ENCODE assay signal across 10 cellular contexts in genomic region chr22:50674127-50674493, GRCh38. TPM values are rescaled to one million over a fixed set of nuclear protein-coding genes. Genes with fewer than 3 reads are reported as not detected.
DNase-seq lines count a peak whose midpoint lies in the region; ATAC-seq, FAIRE-seq and TF ChIP-seq lines count a peak whose summit lies in the region.
"Had no signal": no experiment of that assay in that cellular context is flagged by ENCODE, and none has a peak within 500 bp of the region (broad histone marks: within the 10 kb centered on the region; RNA-seq: fewer than 3 reads in every experiment).

No MANE protein-coding gene starts in this region.

- dilution Hi-C loops in mammary epithelial cell (cut with HindIII; ENCODE audit: low sequenced_read_pairs), result no loop called here

- H3K79me2 ChIP-seq in HepG2 (ENCODE audit: insufficient read depth, low read length) (no peaks in the 10 kb centered on the region), mammary epithelial cell (ENCODE audit: insufficient read depth, low read length) (peaks cover 5% of the 10 kb centered on the region)

- H3K4me1 ChIP-seq in right lobe of liver (no peaks in the 10 kb centered on the region), HepG2 (ENCODE audit: insufficient read depth, low read length) (peaks cover 47% of the 10 kb centered on the region), mammary epithelial cell (ENCODE audit: insufficient read depth, low read length) (peaks cover 25% of the 10 kb centered on the region), upper lobe of right lung (no peaks in the 10 kb centered on the region)

- H3K27me3 ChIP-seq in right lobe of liver, result no peaks in the 10 kb centered on the region
- peaks cover 2 to 20% of the 10 kb centered on the region in 2 experiments; a peak in 3 of 5 replicates for H3K27me3 ChIP-seq in HepG2 (ENCODE audit: control insufficient read depth in 1 of 2, insufficient read depth in 2 of 2, low read length in 2 of 2)
- H3K27me3 ChIP-seq in mammary epithelial cell (ENCODE audit: insufficient read depth, low read length), result no peaks in the 10 kb centered on the region
- H3K27me3 ChIP-seq in upper lobe of right lung, result peaks cover 17% of the 10 kb centered on the region

- ATAC-seq in right lobe of liver (no peak), HepG2 (no peak), upper lobe of right lung (no peak)

- H3K27ac ChIP-seq in right lobe of liver, result peak overlapping the region in 1 of 3 donors; percentile 43
- no peak overlapping the region for H3K27ac ChIP-seq in HepG2 (ENCODE audit: extremely low read length, insufficient read depth, low read length)
- no peak overlapping the region for H3K27ac ChIP-seq in mammary epithelial cell (ENCODE audit: insufficient read depth, low read depth, low read length)
- peak overlapping the region; percentile 69 for H3K27ac ChIP-seq in upper lobe of right lung

- H3K9me3 ChIP-seq in right lobe of liver (no peaks in the 10 kb centered on the region), HepG2 (ENCODE audit: low read length) (no peaks in the 10 kb centered on the region), mammary epithelial cell (replicated peaks; ENCODE audit: insufficient read depth, low read length) (no peaks in the 10 kb centered on the region), upper lobe of right lung (no peaks in the 10 kb centered on the region)

- in situ Hi-C loops in HepG2 (cut with HindIII; ENCODE audit: extremely low pct_ligation_motif_present, low pct_unique_long_range_greater_than_20kb), result no loop called here
- in situ Hi-C loops in mammary epithelial cell (cut with MboI; ENCODE audit: low sequenced_read_pairs in 2 of 2), result no loop called here

- H3K9ac ChIP-seq in HepG2 (ENCODE audit: insufficient read depth, low read depth, low read length), result no peak overlapping the region
- no peak overlapping the region for H3K9ac ChIP-seq in mammary epithelial cell (ENCODE audit: insufficient read depth, low read length)

- H4K20me1 ChIP-seq in HepG2 (ENCODE audit: insufficient read depth, low read length) (no peaks in the 10 kb centered on the region), mammary epithelial cell (ENCODE audit: insufficient read depth, low read length) (no peaks in the 10 kb centered on the region)

- TF ChIP-seq CTCF in right lobe of liver (IDR thresholded peaks at IDR 0.05) (no peak), HepG2 (CRISPR knock-in tag; IDR thresholded peaks at IDR 0.05) (no peak), mammary epithelial cell (conservative IDR thresholded peaks at IDR 0.05 in 1 of 2, IDR thresholded peaks at IDR 0.05 in 1 of 2; ENCODE audit: extremely low read depth in 1 of 2, insufficient read depth in 1 of 2, low read depth in 1 of 2, low read length in 2 of 2) (no peak), upper lobe of right lung (IDR thresholded peaks at IDR 0.05) (no peak)

- no TSS peak for BruUV-seq in HepG2 (replicated peaks; lab: Mats Ljungman, UMichigan)
- no TSS peak for BruUV-seq in mammary epithelial cell (replicated peaks; lab: Mats Ljungman, UMichigan)

- no peak for TF ChIP-seq EP300 in HepG2 (IDR thresholded peaks at IDR 0.05; ENCODE audit: low read depth in 2 of 2, low read length in 2 of 2)
- TF ChIP-seq EP300 in HepG2 (CRISPR knock-in tag; IDR thresholded peaks at IDR 0.05; ENCODE audit: borderline replicate concordance), result no peak

- CTCF ChIA-PET in HepG2 (lab: Yijun Ruan, JAX; ENCODE audit: low intra/inter-chr PET ratio, low total read pairs) (no interaction called here), mammary epithelial cell (lab: Charles Lee; ENCODE audit: low non-redundant PET) (no interaction called here)

- peak overlapping the region in 2 of 3 donors; percentile 31 to 42 for H3K4me3 ChIP-seq in right lobe of liver
- H3K4me3 ChIP-seq in HepG2 (replicated peaks in 1 of 3; ENCODE audit: insufficient read depth in 1 of 3, low read depth in 2 of 3, low read length in 3 of 3), result no peak overlapping the region; a peak in 2 of 6 replicates
- peak overlapping the region in 2 of 3 experiments; percentile 18 to 41 for H3K4me3 ChIP-seq in mammary epithelial cell (replicated peaks in 1 of 3; ENCODE audit: insufficient read depth in 1 of 3, low read depth in 2 of 3, low read length in 3 of 3)
- peak overlapping the region; percentile 51 for H3K4me3 ChIP-seq in upper lobe of right lung

- POLR2A ChIA-PET in HepG2 (lab: Yijun Ruan, JAX), result no interaction called here

- DNase-seq in right lobe of liver (no peak), HepG2 (ENCODE audit: low spot score) (no peak), mammary epithelial cell (no peak), mesenteric fat pad (ENCODE audit: low spot score) (peak; percentile 47), upper lobe of right lung (no peak), HuH-7.5 (ENCODE audit: low spot score) (no peak), kidney tubule cell (ENCODE audit: low spot score) (no peak), Ammon's horn (ENCODE audit: low spot score) (no peak)

- intact Hi-C loops in right lobe of liver (cut with DNase I), result no loop called here
- intact Hi-C loops in HepG2 (cut with micrococcal nuclease; ENCODE audit: unreplicated experiment), result no loop called here
- intact Hi-C loops in mammary epithelial cell (cut with micrococcal nuclease), result no loop called here
- intact Hi-C loops in upper lobe of right lung (cut with DNase I), result no loop called here

- no peak for FAIRE-seq in HepG2 (lab: Jason Lieb, UNC)
- FAIRE-seq: TTC549 had no signal

- H3K4me2 ChIP-seq in HepG2 (ENCODE audit: low read depth, low read length), result no peak overlapping the region
- H3K4me2 ChIP-seq in mammary epithelial cell (ENCODE audit: insufficient read depth, low read depth, low read length), result peak overlapping the region; percentile 73

- no peaks in the 10 kb centered on the region for H3K36me3 ChIP-seq in right lobe of liver
- 0 out of 5 replicates have a peak, but pooled peaks cover 0 to 3% of the 10 kb centered on the region in 2 experiments for H3K36me3 ChIP-seq in HepG2 (replicated peaks in 1 of 2; ENCODE audit: control insufficient read depth in 1 of 2, insufficient read depth in 2 of 2, low read length in 2 of 2)
- no peaks in the 10 kb centered on the region for H3K36me3 ChIP-seq in mammary epithelial cell (ENCODE audit: insufficient read depth, low read length)
- no peaks in the 10 kb centered on the region for H3K36me3 ChIP-seq in upper lobe of right lung

- TF ChIP-seq POLR2A in right lobe of liver (IDR thresholded peaks at IDR 0.05) (no peak), HepG2 (IDR thresholded peaks at IDR 0.05; ENCODE audit: insufficient read depth in 1 of 2, low read depth in 2 of 2, low read length in 2 of 2) (no peak)

- no peak for TF ChIP-seq RAD21 in HepG2 (CRISPR knock-in tag; IDR thresholded peaks at IDR 0.05)

- WGBS in right lobe of liver (ENCODE audit: insufficient coverage, low coverage, low lambda C conversion rate, missing lambda C conversion rate), result 0% methylated on average over 6 of the region's 42 CpGs
- 18% methylated on average over 15 of the region's 42 CpGs for WGBS in HepG2 (ENCODE audit: low lambda C conversion rate)
- 0% methylated on average over 7 of the region's 42 CpGs for WGBS in mammary epithelial cell (ENCODE audit: low coverage, missing lambda C conversion rate)

- H2AFZ ChIP-seq in HepG2 (ENCODE audit: low read length), result no peak overlapping the region
- H2AFZ ChIP-seq in mammary epithelial cell (ENCODE audit: low read depth, low read length), result no peak overlapping the region

RNA-seq across cellular contexts. Expression of gene SHANK3, which starts 1.5 kb away (rescaled TPM):
- total RNA-seq in right lobe of liver, result 10 to 100 TPM in 5 of 6 experiments, 1 to 10 TPM in 1; 9.7 to 16.0 (median 14.8) TPM
- 1.9 and 2.9 TPM in 2 replicates for total RNA-seq in HepG2 (2016; rRNA removed; fragmentation: Illumina TruSeq; extraction: Trizol)
- 0.79 and 1.0 TPM in 2 replicates for total RNA-seq in HepG2 (2016; cell fraction: cytosol; rRNA removed; fragmentation: Illumina TruSeq; extraction: Trizol; ENCODE audit: low read depth)
- 1.7 and 2.9 TPM in 2 replicates for total RNA-seq in HepG2 (2016; cell fraction: insoluble cytoplasmic fraction; rRNA removed; fragmentation: Illumina TruSeq; extraction: Trizol)
- 2.3 TPM in 2 replicates for total RNA-seq in HepG2 (2016; cell fraction: membrane; rRNA removed; fragmentation: Illumina TruSeq; extraction: Trizol)
- total RNA-seq in HepG2 (2016; cell fraction: nucleus; rRNA removed; fragmentation: Illumina TruSeq; extraction: Trizol), result 2.9 and 3.7 TPM in 2 replicates
- 4.6 and 6.5 TPM in 2 replicates for polyA plus RNA-seq in HepG2 (2011; rRNA removed)
- 3.0 and 3.9 TPM in 2 replicates for polyA plus RNA-seq in HepG2 (2011; cell fraction: cytosol; rRNA removed)
- 25.0 and 33.1 TPM in 2 replicates for polyA plus RNA-seq in HepG2 (2011; cell fraction: nucleus; rRNA removed)
- 7.9 and 8.7 TPM in 2 replicates for polyA plus RNA-seq in HepG2 (2012)
- 0.66 and 0.71 TPM in 2 replicates for polyA plus RNA-seq in HepG2 (2016; cell fraction: cytosol; fragmentation: Illumina TruSeq; extraction: Trizol; ENCODE audit: low read depth)
- polyA plus RNA-seq in HepG2 (2016; cell fraction: insoluble cytoplasmic fraction; fragmentation: Illumina TruSeq; extraction: Trizol; ENCODE audit: low read depth), result 3.0 and 4.2 TPM in 2 replicates
- 1.6 and 1.9 TPM in 2 replicates for polyA plus RNA-seq in HepG2 (2016; cell fraction: membrane; fragmentation: Illumina TruSeq; extraction: Trizol; ENCODE audit: low read depth)
- polyA plus RNA-seq in HepG2 (2016; cell fraction: nucleus; fragmentation: Illumina TruSeq; extraction: Trizol; ENCODE audit: insufficient read depth, low read depth), result 14.0 and 17.0 TPM in 2 replicates
- polyA minus RNA-seq in HepG2 (2011; rRNA and poly(A)+ RNA removed; ENCODE audit: low replicate concordance), result 0.07 and 4.8 TPM in 2 replicates
- 5.2 and 5.4 TPM in 2 replicates for polyA minus RNA-seq in HepG2 (2011; cell fraction: cytosol; rRNA and poly(A)+ RNA removed)
- 5.8 and 5.9 TPM in 2 replicates for polyA minus RNA-seq in HepG2 (2011; cell fraction: nucleus; rRNA and poly(A)+ RNA removed)
- 10 to 100 TPM in 1 of 2 donors, 1 to 10 TPM in 1; 3.5 to 12.9 TPM for total RNA-seq in mammary epithelial cell
- 3.3 TPM for polyA plus RNA-seq in mammary epithelial cell
- 2.9 TPM for polyA minus RNA-seq in mammary epithelial cell
- total RNA-seq in mesenteric fat pad, result 95.7 TPM
- 59.9 TPM for total RNA-seq in upper lobe of right lung
- polyA plus RNA-seq: CD14-positive monocyte had no signal

RNA-seq across cellular contexts. Expression of gene ARSA, which starts 46.2 kb away (rescaled TPM):
- 10 to 100 TPM; 20.8 to 47.3 (median 38.6) TPM for total RNA-seq in right lobe of liver
- total RNA-seq in HepG2 (2016; rRNA removed; fragmentation: Illumina TruSeq; extraction: Trizol), result 3.8 and 9.0 TPM in 2 replicates
- total RNA-seq in HepG2 (2016; cell fraction: cytosol; rRNA removed; fragmentation: Illumina TruSeq; extraction: Trizol; ENCODE audit: low read depth), result 1.6 and 2.0 TPM in 2 replicates
- total RNA-seq in HepG2 (2016; cell fraction: insoluble cytoplasmic fraction; rRNA removed; fragmentation: Illumina TruSeq; extraction: Trizol), result 3.7 and 9.9 TPM in 2 replicates
- 2.6 and 3.5 TPM in 2 replicates for total RNA-seq in HepG2 (2016; cell fraction: membrane; rRNA removed; fragmentation: Illumina TruSeq; extraction: Trizol)
- 11.3 and 13.3 TPM in 2 replicates for total RNA-seq in HepG2 (2016; cell fraction: nucleus; rRNA removed; fragmentation: Illumina TruSeq; extraction: Trizol)
- polyA plus RNA-seq in HepG2 (2011; rRNA removed), result 11.5 and 19.0 TPM in 2 replicates
- 5.2 and 7.9 TPM in 2 replicates for polyA plus RNA-seq in HepG2 (2011; cell fraction: cytosol; rRNA removed)
- 58.3 and 62.0 TPM in 2 replicates for polyA plus RNA-seq in HepG2 (2011; cell fraction: nucleus; rRNA removed)
- polyA plus RNA-seq in HepG2 (2012), result 11.0 and 15.5 TPM in 2 replicates
- 2.4 and 2.9 TPM in 2 replicates for polyA plus RNA-seq in HepG2 (2016; cell fraction: cytosol; fragmentation: Illumina TruSeq; extraction: Trizol; ENCODE audit: low read depth)
- polyA plus RNA-seq in HepG2 (2016; cell fraction: insoluble cytoplasmic fraction; fragmentation: Illumina TruSeq; extraction: Trizol; ENCODE audit: low read depth), result 4.2 and 5.5 TPM in 2 replicates
- polyA plus RNA-seq in HepG2 (2016; cell fraction: membrane; fragmentation: Illumina TruSeq; extraction: Trizol; ENCODE audit: low read depth), result 3.1 and 3.4 TPM in 2 replicates
- polyA plus RNA-seq in HepG2 (2016; cell fraction: nucleus; fragmentation: Illumina TruSeq; extraction: Trizol; ENCODE audit: insufficient read depth, low read depth), result 25.4 and 29.9 TPM in 2 replicates
- 2.0 and 19.4 TPM in 2 replicates for polyA minus RNA-seq in HepG2 (2011; rRNA and poly(A)+ RNA removed; ENCODE audit: low replicate concordance)
- 6.5 and 8.6 TPM in 2 replicates for polyA minus RNA-seq in HepG2 (2011; cell fraction: cytosol; rRNA and poly(A)+ RNA removed)
- polyA minus RNA-seq in HepG2 (2011; cell fraction: nucleus; rRNA and poly(A)+ RNA removed), result 7.1 and 7.6 TPM in 2 replicates
- total RNA-seq in mammary epithelial cell, result 10 to 100 TPM; 32.7 to 50.4 TPM
- polyA plus RNA-seq in mammary epithelial cell, result 21.6 TPM
- 18.9 TPM for polyA minus RNA-seq in mammary epithelial cell
- total RNA-seq in mesenteric fat pad, result 50.4 TPM
- 46.4 TPM for total RNA-seq in upper lobe of right lung

Comparison
In these comparisons a context has a peak if more than half of its experiments do, and no peak if none do; other contexts are left out.
1. H3K4me3 ChIP-seq: peak in right lobe of liver (2 of 3), mammary epithelial cell (2 of 3) and upper lobe of right lung (single experiment); none in HepG2 (0 of 3).